Comparison of ENCODE assay signal across 15 cellular contexts in genomic region chr2:239772721-239773120, GRCh38.
"Had no signal": no experiment of that assay in that cellular context is flagged by ENCODE, and none has a peak within 500 bp of the region (broad histone marks: within the 10 kb centered on the region; RNA-seq: fewer than 3 reads in every experiment).

No MANE protein-coding gene starts in this region.

- ATAC-seq: activated CD4-positive, CD25-positive, alpha-beta regulatory T cell treated with anti-CD3 and anti-CD28 coated beads, Interleukin-2, amount 50 U/mL, for 24 hours; gastrocnemius medialis; heart right ventricle; left cardiac atrium; naive thymus-derived CD8-positive, alpha-beta T cell; right cardiac atrium; T-cell had no signal

- H3K4me3 Mint-ChIP-seq: activated naive CD8-positive, alpha-beta T cell treated with anti-CD3 and anti-CD28 coated beads, Interleukin-2, amount 10 ng/mL, durations not matched to agents 7 days and 5 days; dendritic cell treated with granulocyte-macrophage colony-stimulating factor and Interleukin-4, amounts not matched to agents 40 ng/mL and 50 ng/mL, for 4 days; naive thymus-derived CD8-positive, alpha-beta T cell; stimulated activated naive CD8-positive, alpha-beta T cell treated with anti-CD3 and anti-CD28 coated beads, Interleukin-15, Interleukin-2, amounts not matched to agents 100 ng/mL and 50 ng/mL, for 24 hours; T-cell had no signal

- H3K27ac Mint-ChIP-seq: activated naive CD8-positive, alpha-beta T cell treated with anti-CD3 and anti-CD28 coated beads, Interleukin-2, amount 10 ng/mL, durations not matched to agents 7 days and 5 days; dendritic cell treated with granulocyte-macrophage colony-stimulating factor and Interleukin-4, amounts not matched to agents 40 ng/mL and 50 ng/mL, for 4 days; naive thymus-derived CD8-positive, alpha-beta T cell; stimulated activated naive CD8-positive, alpha-beta T cell treated with anti-CD3 and anti-CD28 coated beads, Interleukin-15, Interleukin-2, amounts not matched to agents 100 ng/mL and 50 ng/mL, for 24 hours; T-cell had no signal

- H3K27ac ChIP-seq: brain microvascular endothelial cell, gastrocnemius medialis, heart right ventricle, neutrophil had no signal

- DNase-seq: activated gamma-delta T cell treated with Interleukin-2 at 50 U/mL for 16 hours; activated naive CD8-positive, alpha-beta T cell treated with anti-CD3 and anti-CD28 coated beads, Interleukin-2, amount 10 ng/mL, durations not matched to agents 7 days and 5 days; brain microvascular endothelial cell; gastrocnemius medialis; heart right ventricle; left cardiac atrium; SK-N-SH; T-helper 9 cell had no signal

- H3K27me3 ChIP-seq: brain microvascular endothelial cell had no signal

- H3K4me1 ChIP-seq: heart right ventricle had no signal

- H3K9ac ChIP-seq: SK-N-SH had no signal

- H3K4me3 ChIP-seq: gastrocnemius medialis, heart right ventricle had no signal

- H3K36me3 ChIP-seq: brain microvascular endothelial cell, gastrocnemius medialis, heart right ventricle, neutrophil had no signal

- H3K4me2 ChIP-seq: SK-N-SH had no signal

- H3K4me1 Mint-ChIP-seq: activated naive CD8-positive, alpha-beta T cell treated with anti-CD3 and anti-CD28 coated beads, Interleukin-2, amount 10 ng/mL, durations not matched to agents 7 days and 5 days; T-cell had no signal

- H3K36me3 Mint-ChIP-seq: activated naive CD8-positive, alpha-beta T cell treated with anti-CD3 and anti-CD28 coated beads, Interleukin-2, amount 10 ng/mL, durations not matched to agents 7 days and 5 days had no signal

- H3K9me3 ChIP-seq: neutrophil, SK-N-SH had no signal
